Comparison of ENCODE assay signal across 21 cellular contexts in the genomic region with DNA sequence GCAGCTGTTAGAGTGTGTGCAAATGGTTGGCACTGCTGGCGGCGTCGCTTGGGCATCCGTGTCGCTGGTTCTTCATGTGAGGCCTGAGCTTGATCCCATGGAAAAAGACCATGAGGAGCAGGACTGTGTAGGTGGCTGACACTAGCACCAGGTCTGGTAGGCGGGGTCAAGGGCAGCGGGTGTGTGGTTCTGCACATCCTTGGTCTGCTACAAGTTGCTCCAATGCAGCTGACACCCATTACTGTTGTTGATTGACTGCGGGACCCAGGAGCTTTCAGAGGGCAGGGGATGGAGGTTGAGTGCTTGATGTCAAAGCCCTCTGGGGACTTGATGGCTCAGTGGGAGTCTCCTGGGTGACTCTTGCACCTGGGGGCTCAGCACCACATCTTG. TPM values are rescaled to one million over a fixed set of nuclear protein-coding genes. Genes with fewer than 3 reads are reported as not detected.
"Had no signal": no experiment of that assay in that cellular context is flagged by ENCODE, and none has a peak within 500 bp of the region (broad histone marks: within the 10 kb centered on the region; RNA-seq: fewer than 3 reads in every experiment).

No MANE protein-coding gene starts in this region.

- H3K4me2 ChIP-seq: KMS-11 had no signal

- H3K9ac ChIP-seq: KMS-11 had no signal

- H3K4me3 ChIP-seq: MG63, SJSA1, SK-N-MC had no signal

- H3K27me3 ChIP-seq: MG63 had no signal

- H3K36me3 ChIP-seq: MG63, SJSA1 had no signal

- DNase-seq: IMR-90, MG63, NCI-H1092, NCI-H1105 treated with DMSO at 0.1 percent for 48 hours, NCI-H1436, NCI-H187, NCI-H2029, NCI-H2081 treated with DMSO at 0.1 percent for 48 hours, NCI-H2171, NCI-H226, NCI-H446, NCI-H510A, NCI-H524 treated with DMSO at 0.1 percent for 48 hours, NCI-H774, Right ventricle myocardium superior, RPMI8226, SIG-M5 had no signal

- ATAC-seq: HepG2 had no signal

- H3K9me3 ChIP-seq: MG63, SJSA1 had no signal

- H3K4me1 ChIP-seq: SJSA1 had no signal

- H3K27ac ChIP-seq: KMS-11, SJSA1, SK-N-MC had no signal

RNA-seq across cellular contexts. Expression of gene PITX1, which starts 29.0 kb away (rescaled TPM):
- total RNA-seq: Right ventricle myocardium superior had no signal
